In the genomic region with DNA sequence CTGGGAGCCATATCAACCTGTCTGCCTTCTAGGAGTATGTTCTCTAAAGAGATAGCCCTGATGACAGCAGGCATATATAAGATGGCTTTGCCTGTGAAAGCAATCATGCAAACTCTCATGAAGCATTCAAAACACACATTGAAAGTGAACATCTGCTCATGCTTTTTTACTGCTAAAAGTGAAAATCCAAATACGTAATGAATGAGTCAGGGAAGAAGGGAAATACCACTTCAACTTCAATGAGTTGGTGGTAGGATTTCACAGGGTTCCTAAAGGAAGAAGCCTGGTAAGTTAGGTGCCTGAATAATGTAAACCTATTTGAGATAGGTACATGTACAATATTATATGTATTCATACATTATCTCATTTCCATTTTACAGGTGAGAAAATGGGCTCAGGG, we compare ENCODE assay signal across 1 cellular context.
TF ChIP-seq lines count a peak whose summit lies in the region.

No MANE protein-coding gene starts in this region.

TF ChIP-seq in WTC11, 78 proteins besides CTCF, POLR2A, EP300 and RAD21 (continued from another document):
- TF ChIP-seq KAT7 (CRISPR knock-in tag; IDR thresholded peaks at IDR 0.05; ENCODE audit: borderline replicate concordance) (no peak), FOXP4 (CRISPR knock-in tag; IDR thresholded peaks at IDR 0.05) (no peak)
